In genomic region chr14:90405101-90405500, GRCh38 we compare ENCODE assay signal across 16 cellular contexts. TPM values are rescaled to one million over a fixed set of nuclear protein-coding genes. Genes with fewer than 3 reads are reported as not detected.
DNase-seq lines count a peak whose midpoint lies in the region; ATAC-seq and TF ChIP-seq lines count a peak whose summit lies in the region.
"Had no signal": no experiment of that assay in that cellular context is flagged by ENCODE, and none has a peak within 500 bp of the region (broad histone marks: within the 10 kb centered on the region; RNA-seq: fewer than 3 reads in every experiment).

No MANE protein-coding gene starts in this region.

- TF ChIP-seq CTCF in Calu3 (IDR thresholded peaks at IDR 0.05; ENCODE audit: unreplicated experiment) = no peak
- no peak for TF ChIP-seq CTCF in testis (IDR thresholded peaks at IDR 0.05)

- intact Hi-C loops in Calu3 (cut with micrococcal nuclease; ENCODE audit: unreplicated experiment) (loop anchor here (10.0 kb wide), 1 partner anchor 50 kb away; no protein-coding TSS in a partner anchor), testis (cut with DNase I; ENCODE audit: low total_unique reads) (no loop called here), Right ventricle myocardium inferior (cut with DNase I) (no loop called here)

- peaks cover 58% of the 10 kb centered on the region for H3K36me3 Mint-ChIP-seq in CD4-positive, CD25-positive, alpha-beta regulatory T cell
- peaks cover 55% of the 10 kb centered on the region for H3K36me3 Mint-ChIP-seq in Calu3 (ENCODE audit: insufficient read depth, unreplicated experiment)
- peaks cover 66% of the 10 kb centered on the region for H3K36me3 Mint-ChIP-seq in activated naive CD8-positive, alpha-beta T cell treated with anti-CD3 and anti-CD28 coated beads, Interleukin-2, amount 50 U/mL, for 24 hours (ENCODE audit: low read depth)
- H3K36me3 Mint-ChIP-seq in natural killer cell treated with Interleukin-12 subunit alpha and Interleukin-12 subunit beta and Interleukin-15 and Interleukin-18, amount 100 ng/mL, for 72 hours = peaks cover 66% of the 10 kb centered on the region

- peak overlapping the region; percentile 16 for H3K27ac ChIP-seq in CD4-positive, CD25-positive, alpha-beta regulatory T cell (ENCODE audit: insufficient read depth, low read length, poor library complexity, severe bottlenecking)
- no peak overlapping the region for H3K27ac ChIP-seq in testis

- ATAC-seq in CD4-positive, CD25-positive, alpha-beta regulatory T cell (ENCODE audit: low read depth in 2 of 2) = no peak
- ATAC-seq in activated naive CD8-positive, alpha-beta T cell treated with anti-CD3 and anti-CD28 coated beads, Interleukin-2, amount 50 U/mL, for 24 hours = no peak
- no peak for ATAC-seq in natural killer cell treated with Interleukin-12 subunit alpha and Interleukin-12 subunit beta and Interleukin-15 and Interleukin-18, amount 100 ng/mL, for 72 hours
- ATAC-seq in Right ventricle myocardium inferior = no peak

- CTCF ChIA-PET in Calu3 (lab: Charles Lee) = no interaction called here

- no peaks in the 10 kb centered on the region for H3K9me3 Mint-ChIP-seq in CD4-positive, CD25-positive, alpha-beta regulatory T cell
- H3K9me3 Mint-ChIP-seq in Calu3 (ENCODE audit: low read depth, unreplicated experiment) = no peaks in the 10 kb centered on the region
- no peaks in the 10 kb centered on the region for H3K9me3 Mint-ChIP-seq in activated naive CD8-positive, alpha-beta T cell treated with anti-CD3 and anti-CD28 coated beads, Interleukin-2, amount 50 U/mL, for 24 hours
- no peaks in the 10 kb centered on the region for H3K9me3 Mint-ChIP-seq in natural killer cell treated with Interleukin-12 subunit alpha and Interleukin-12 subunit beta and Interleukin-15 and Interleukin-18, amount 100 ng/mL, for 72 hours
- H3K9me3 Mint-ChIP-seq: activated B cell treated with CpG ODN at 0.5 μM for 24 hours had no signal

- H3K36me3 ChIP-seq in CD4-positive, CD25-positive, alpha-beta regulatory T cell (ENCODE audit: control insufficient read depth, insufficient read depth, low read length) = peaks cover 76% of the 10 kb centered on the region
- peaks cover 3% of the 10 kb centered on the region for H3K36me3 ChIP-seq in testis (ENCODE audit: low read depth, missing control alignments)

- no peaks in the 10 kb centered on the region for H3K27me3 Mint-ChIP-seq in CD4-positive, CD25-positive, alpha-beta regulatory T cell
- H3K27me3 Mint-ChIP-seq in Calu3 (ENCODE audit: unreplicated experiment) = no peaks in the 10 kb centered on the region
- H3K27me3 Mint-ChIP-seq in activated naive CD8-positive, alpha-beta T cell treated with anti-CD3 and anti-CD28 coated beads, Interleukin-2, amount 50 U/mL, for 24 hours = no peaks in the 10 kb centered on the region
- no peaks in the 10 kb centered on the region for H3K27me3 Mint-ChIP-seq in natural killer cell treated with Interleukin-12 subunit alpha and Interleukin-12 subunit beta and Interleukin-15 and Interleukin-18, amount 100 ng/mL, for 72 hours
- H3K27me3 Mint-ChIP-seq: activated B cell treated with CpG ODN at 0.5 μM for 24 hours had no signal

- TF ChIP-seq POLR2A in testis (IDR thresholded peaks at IDR 0.05) = no peak

- no peaks in the 10 kb centered on the region for H3K27me3 ChIP-seq in CD4-positive, CD25-positive, alpha-beta regulatory T cell (ENCODE audit: control insufficient read depth, insufficient read depth, low read length)
- H3K27me3 ChIP-seq in testis = no peaks in the 10 kb centered on the region

- peaks cover 23 to 78% (median 60%) of the 10 kb centered on the region in 4 donors for H3K4me1 Mint-ChIP-seq in CD4-positive, CD25-positive, alpha-beta regulatory T cell
- H3K4me1 Mint-ChIP-seq in Calu3 (ENCODE audit: low read depth, unreplicated experiment) = peaks cover 14% of the 10 kb centered on the region
- H3K4me1 Mint-ChIP-seq in activated naive CD8-positive, alpha-beta T cell treated with anti-CD3 and anti-CD28 coated beads, Interleukin-2, amount 50 U/mL, for 24 hours = peaks cover 71% of the 10 kb centered on the region
- peaks cover 51 to 60% of the 10 kb centered on the region in 2 donors for H3K4me1 Mint-ChIP-seq in natural killer cell treated with Interleukin-12 subunit alpha and Interleukin-12 subunit beta and Interleukin-15 and Interleukin-18, amount 100 ng/mL, for 72 hours (ENCODE audit: low read depth in 2 of 2)

- DNase-seq in CD4-positive, CD25-positive, alpha-beta regulatory T cell = no peak
- DNase-seq in Calu3 (no peak), testis (no peak), cerebellar cortex (ENCODE audit: low spot score) (no peak), Right ventricle myocardium inferior (ENCODE audit: missing footprints) (no peak)
- DNase-seq in activated naive CD8-positive, alpha-beta T cell treated with anti-CD3 and anti-CD28 coated beads, Interleukin-2, amount 50 U/mL, for 24 hours = no peak
- no peak for DNase-seq in natural killer cell treated with Interleukin-12 subunit alpha and Interleukin-12 subunit beta and Interleukin-15 and Interleukin-18, amount 100 ng/mL, for 72 hours (ENCODE audit: low spot score)
- DNase-seq: activated B cell treated with CpG ODN at 0.5 μM for 24 hours; activated naive CD4-positive, alpha-beta T cell treated with Interleukin-2 at 50 U/mL for 16 hours; effector CD8-positive, alpha-beta T cell; hypothalamus; kidney glomerular epithelial cell; NCI-H2081 treated with DMSO at 0.1 percent for 48 hours; occipital lobe; stimulated activated CD4-positive, alpha-beta T cell treated with anti-CD3 and anti-CD28 coated beads, Interleukin-2, amount 100 ng/mL, for 48 hours; T-helper 1 cell had no signal

- H3K9me3 ChIP-seq in CD4-positive, CD25-positive, alpha-beta regulatory T cell (ENCODE audit: control insufficient read depth in 2 of 2, low read length in 2 of 2) = no peaks in the 10 kb centered on the region
- no peaks in the 10 kb centered on the region for H3K9me3 ChIP-seq in testis

- WGBS in testis, 2 donors = 85% methylated on average over 9 of the region's 9 CpGs

- TSS peak; percentile 3 for BruUV-seq in Calu3 (replicated peaks; lab: Mats Ljungman, UMichigan)

- no peak overlapping the region for H3K4me3 ChIP-seq in CD4-positive, CD25-positive, alpha-beta regulatory T cell (ENCODE audit: low read depth, low read length)
- H3K4me3 ChIP-seq in testis = no peak overlapping the region

- H3K27ac Mint-ChIP-seq in CD4-positive, CD25-positive, alpha-beta regulatory T cell = no peak overlapping the region
- H3K27ac Mint-ChIP-seq in Calu3 (ENCODE audit: unreplicated experiment) = no peak overlapping the region
- H3K27ac Mint-ChIP-seq in activated naive CD8-positive, alpha-beta T cell treated with anti-CD3 and anti-CD28 coated beads, Interleukin-2, amount 50 U/mL, for 24 hours = peak overlapping the region; percentile 47
- H3K27ac Mint-ChIP-seq in natural killer cell treated with Interleukin-12 subunit alpha and Interleukin-12 subunit beta and Interleukin-15 and Interleukin-18, amount 100 ng/mL, for 72 hours = peak overlapping the region; percentile 88 to 96
- H3K27ac Mint-ChIP-seq: activated B cell treated with CpG ODN at 0.5 μM for 24 hours had no signal

- H3K4me1 ChIP-seq in CD4-positive, CD25-positive, alpha-beta regulatory T cell (ENCODE audit: control insufficient read depth, insufficient read depth, low read length, poor library complexity, severe bottlenecking) = peaks cover 27% of the 10 kb centered on the region
- peaks cover 15% of the 10 kb centered on the region for H3K4me1 ChIP-seq in testis

- H3K4me3 Mint-ChIP-seq in CD4-positive, CD25-positive, alpha-beta regulatory T cell = peak overlapping the region in 2 of 4 donors; percentile 33 to 44
- no peak overlapping the region for H3K4me3 Mint-ChIP-seq in Calu3 (ENCODE audit: low read depth, unreplicated experiment)
- no peak overlapping the region for H3K4me3 Mint-ChIP-seq in activated naive CD8-positive, alpha-beta T cell treated with anti-CD3 and anti-CD28 coated beads, Interleukin-2, amount 50 U/mL, for 24 hours
- no peak overlapping the region for H3K4me3 Mint-ChIP-seq in natural killer cell treated with Interleukin-12 subunit alpha and Interleukin-12 subunit beta and Interleukin-15 and Interleukin-18, amount 100 ng/mL, for 72 hours
- H3K4me3 Mint-ChIP-seq: activated B cell treated with CpG ODN at 0.5 μM for 24 hours had no signal

RNA-seq across cellular contexts. Expression of gene CALM1, which starts 8.3 kb away (rescaled TPM):
- 928 TPM for total RNA-seq in CD4-positive, CD25-positive, alpha-beta regulatory T cell
- polyA plus RNA-seq in CD4-positive, CD25-positive, alpha-beta regulatory T cell = 1,000 to 10,000 TPM; 2,265 to 3,181 (median 2,786) TPM
- total RNA-seq in Calu3 (2022) = 236 and 242 TPM in 2 replicates
- total RNA-seq in natural killer cell treated with Interleukin-12 subunit alpha and Interleukin-12 subunit beta and Interleukin-15 and Interleukin-18, amount 100 ng/mL, for 72 hours = 100 to 1,000 TPM; 521 to 669 TPM
- total RNA-seq in testis = 100 to 1,000 TPM; 428 to 526 TPM
- 379 TPM for polyA plus RNA-seq in testis (ENCODE audit: insufficient read depth, low read depth, low replicate concordance)
- 638 TPM for total RNA-seq in Right ventricle myocardium inferior

Comparison
In these comparisons a context has a peak if more than half of its experiments do, and no peak if none do; other contexts are left out.
1. H3K27ac Mint-ChIP-seq: peak in activated naive CD8-positive, alpha-beta T cell treated with anti-CD3 and anti-CD28 coated beads, Interleukin-2, amount 50 U/mL, for 24 hours (single experiment) and natural killer cell treated with Interleukin-12 subunit alpha and Interleukin-12 subunit beta and Interleukin-15 and Interleukin-18, amount 100 ng/mL, for 72 hours (2 of 2); none in CD4-positive, CD25-positive, alpha-beta regulatory T cell (0 of 3) and Calu3 (single experiment).